In the genomic region with DNA sequence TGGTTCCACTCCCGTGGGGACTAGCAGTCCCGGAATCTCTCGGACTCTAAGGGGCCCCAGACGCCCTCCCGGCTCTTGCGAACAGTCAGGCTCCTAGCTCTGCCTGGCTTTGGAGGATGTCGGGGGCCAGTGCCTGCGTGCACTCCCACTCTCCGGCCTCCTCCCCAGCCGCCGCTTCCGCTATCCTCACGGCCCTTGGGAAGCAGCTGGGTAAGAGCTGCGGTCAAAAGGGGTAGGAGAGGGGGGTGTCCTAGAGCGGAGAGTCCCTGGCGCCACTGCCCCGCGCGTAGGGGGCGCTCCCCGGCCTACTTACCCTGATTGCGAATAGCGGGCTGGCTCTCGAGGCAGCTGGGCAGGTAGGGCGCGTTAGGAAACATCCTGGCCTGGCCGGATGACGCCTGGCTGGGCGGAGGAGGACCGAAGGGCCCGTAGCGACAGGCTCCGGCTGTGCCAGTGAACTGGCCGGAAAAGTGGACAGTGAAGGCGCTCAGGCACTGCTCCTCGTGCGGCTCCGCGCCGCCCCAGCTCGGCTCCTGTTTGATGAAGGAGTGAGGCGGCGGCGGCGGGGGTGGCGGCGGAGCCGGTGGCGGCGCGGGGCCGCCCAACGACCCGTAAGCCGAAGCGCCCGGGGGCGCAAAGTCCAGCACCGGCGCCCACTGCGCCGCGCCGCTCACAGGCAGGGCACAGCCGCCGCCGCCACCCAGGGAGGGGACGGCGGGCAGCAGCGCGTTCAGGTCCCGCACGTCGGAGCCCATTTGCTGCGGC, we compare ENCODE assay signal across 10 cellular contexts. TPM values are rescaled to one million over a fixed set of nuclear protein-coding genes. Genes with fewer than 3 reads are reported as not detected.
DNase-seq lines count a peak whose midpoint lies in the region; ATAC-seq and TF ChIP-seq lines count a peak whose summit lies in the region.
"Had no signal": no experiment of that assay in that cellular context is flagged by ENCODE, and none has a peak within 500 bp of the region (broad histone marks: within the 10 kb centered on the region; RNA-seq: fewer than 3 reads in every experiment).

No MANE protein-coding gene starts in this region.

- H3K4me3 ChIP-seq in epithelial cell of proximal tubule (ENCODE audit: low read depth, low read length) (peak overlapping the region; percentile 48), ovary (peak overlapping the region; percentile 87)

- ATAC-seq in GM18520 (IDR thresholded peaks at IDR 0.05; ENCODE audit: unreplicated experiment) (no peak), HG02763 (IDR thresholded peaks at IDR 0.05; ENCODE audit: unreplicated experiment) (no peak)
- ATAC-seq: activated CD8-positive, alpha-beta T cell treated with anti-CD3 and anti-CD28 coated beads, Interleukin-2, amount 10 ng/mL, durations not matched to agents 7 days and 5 days had no signal

- peak; percentile 9 for TF ChIP-seq POLR2A in ovary (IDR thresholded peaks at IDR 0.05)

- TF ChIP-seq EP300 in ovary (IDR thresholded peaks at IDR 0.05): no peak

- WGBS in ovary, 3 donors: 0 to 2% (median 1%) methylated on average over 41 to 75 of the region's 75 CpGs

- TF ChIP-seq CTCF in epithelial cell of proximal tubule (conservative IDR thresholded peaks at IDR 0.05; ENCODE audit: low read depth, low read length) (no peak), ovary (IDR thresholded peaks at IDR 0.05) (peak in 2 of 3 donors; percentile 7 to 17)

- no peaks in the 10 kb centered on the region for H3K36me3 ChIP-seq in ES-I3 (ENCODE audit: insufficient read depth, low read length)
- H3K36me3 ChIP-seq in ovary: no peaks in the 10 kb centered on the region

- H3K9me3 ChIP-seq in ES-I3 (ENCODE audit: control insufficient read depth, insufficient read depth, low read length): no peaks in the 10 kb centered on the region; the same call in 1 of the 2 replicates
- H3K9me3 ChIP-seq in ovary: no peaks in the 10 kb centered on the region

- intact Hi-C loops in ovary (cut with DNase I): loop anchor here (5.0 to 10.0 kb wide), 4 partner anchors 100 to 180 kb away; partner anchors contain the start of gene EIF3M (in 4 of the 4)

- H3K9ac ChIP-seq in ES-I3 (ENCODE audit: low read depth, low read length): peak overlapping the region; percentile 31; the same call in 1 of the 2 replicates

- H3K27me3 ChIP-seq in ovary: no peaks in the 10 kb centered on the region

- H3K4me1 ChIP-seq in ES-I3 (ENCODE audit: insufficient read depth, low read length): peaks cover 5% of the 10 kb centered on the region
- H3K4me1 ChIP-seq in ovary (ENCODE audit: insufficient read depth): peaks cover 10% of the 10 kb centered on the region

- peak overlapping the region; percentile 89 to 94 for H3K27ac ChIP-seq in ovary

- DNase-seq in MV-4-11 (lab: John Stamatoyannopoulos, UW): peak; percentile 83
- no peak for DNase-seq in epithelial cell of proximal tubule (ENCODE audit: low read depth)
- peak; percentile 59 to 81 (median 74) for DNase-seq in ovary
- DNase-seq in DMS153 (lab: John Stamatoyannopoulos, UW): no peak
- no peak for DNase-seq in D341Med (ENCODE audit: low spot score)
- DNase-seq: activated CD8-positive, alpha-beta T cell treated with anti-CD3 and anti-CD28 coated beads, Interleukin-2, amount 10 ng/mL, durations not matched to agents 7 days and 5 days; small intestine had no signal

RNA-seq across cellular contexts. Expression of gene WT1, which starts 0.8 kb away (rescaled TPM):
- total RNA-seq in epithelial cell of proximal tubule: 3.0 and 10.6 TPM in 2 replicates
- total RNA-seq in ovary: 100 to 1,000 TPM in 2 of 7 donors, 10 to 100 TPM in 5; 33.1 to 171 (median 77.2) TPM
- polyA plus RNA-seq in ovary: 10 to 100 TPM; 28.2 to 56.0 TPM
- total RNA-seq: activated CD8-positive, alpha-beta T cell treated with anti-CD3 and anti-CD28 coated beads, Interleukin-2, amount 10 ng/mL, durations not matched to agents 7 days and 5 days had no signal
- polyA plus RNA-seq: small intestine had no signal

Comparison
In these comparisons a context has a peak if more than half of its experiments do, and no peak if none do; other contexts are left out.
1. DNase-seq: peak in MV-4-11 (single experiment) and ovary (5 of 5); none in epithelial cell of proximal tubule (single experiment), DMS153 (single experiment) and D341Med (single experiment).